Comparison of ENCODE assay signal across 23 cellular contexts in the genomic region with DNA sequence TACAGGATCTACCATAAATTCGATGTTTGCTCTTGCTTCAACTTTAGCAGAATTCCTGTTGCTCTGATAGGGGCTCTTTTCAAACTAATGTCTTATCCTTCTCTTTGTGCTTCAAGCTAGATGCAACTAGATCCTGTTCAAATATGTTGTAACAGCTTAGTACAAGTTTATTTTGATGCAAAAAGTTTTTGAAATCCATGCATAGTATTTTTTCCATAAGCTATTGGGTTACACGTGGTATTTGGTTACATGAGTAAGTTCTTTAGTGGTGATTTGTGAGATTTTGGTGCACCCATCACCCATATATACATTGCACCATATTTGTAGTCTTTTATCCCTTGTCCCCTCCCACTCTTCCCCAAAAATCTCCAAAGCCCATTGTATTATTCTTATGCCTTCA.
"Had no signal": no experiment of that assay in that cellular context is flagged by ENCODE, and none has a peak within 500 bp of the region (broad histone marks: within the 10 kb centered on the region; RNA-seq: fewer than 3 reads in every experiment).

No MANE protein-coding gene starts in this region.

- H3K27ac ChIP-seq: stomach, suprapubic skin, testis, thoracic aorta, thyroid gland, tibial artery, transverse colon, upper lobe of left lung, upper lobe of right lung, uterus, vagina had no signal

- H3K27me3 ChIP-seq: stomach, suprapubic skin, testis, thyroid gland, tibial artery, transverse colon, upper lobe of left lung, upper lobe of right lung, uterus, vagina had no signal

- H3K36me3 ChIP-seq: stomach, suprapubic skin, thoracic aorta, thyroid gland, tibial artery, transverse colon, upper lobe of left lung, upper lobe of right lung, uterus, vagina had no signal

- H3K9me3 ChIP-seq: stomach, suprapubic skin, testis, thoracic aorta, thyroid gland, tibial artery, transverse colon, upper lobe of left lung, upper lobe of right lung, uterus, vagina had no signal

- H3K4me1 ChIP-seq: stomach, suprapubic skin, testis, thyroid gland, tibial artery, transverse colon, upper lobe of left lung, upper lobe of right lung, uterus, vagina had no signal

- H3K4me3 ChIP-seq: stomach, suprapubic skin, testis, thoracic aorta, thyroid gland, tibial artery, transverse colon, upper lobe of left lung, upper lobe of right lung, uterus, vagina had no signal

- DNase-seq: stimulated activated CD4-positive, alpha-beta T cell treated with anti-CD3 and anti-CD28 coated beads, Interleukin-2, amount 100 ng/mL, for 48 hours; stimulated activated CD4-positive, alpha-beta T cell treated with anti-CD3 and anti-CD28 coated beads, Interleukin-4, amount 100 ng/mL, for 1 hour; stimulated activated CD4-positive, alpha-beta T cell treated with anti-CD3 and anti-CD28 coated beads, Interleukin-4, amount 100 ng/mL, for 24 hours; stimulated activated CD4-positive, alpha-beta T cell treated with anti-CD3 and anti-CD28 coated beads, Interleukin-4, amount 100 ng/mL, for 4 hours; stimulated activated CD8-positive, alpha-beta memory T cell treated with anti-CD3 and anti-CD28 coated beads, Interleukin-4, amount 100 ng/mL, for 48 hours; stimulated activated naive B cell treated with anti-CD40 and anti-IgM and Interleukin-4, amounts not matched to agents 10 μg/mL and 1 μg/mL and 100 μg/mL, for 72 hours; stimulated activated naive CD4-positive, alpha-beta T cell; stimulated activated naive CD4-positive, alpha-beta T cell treated with Interleukin-2 at 50 U/mL for 16 hours; stimulated activated naive CD8-positive, alpha-beta T cell treated with anti-CD3 and anti-CD28 coated beads, Interleukin-15, amount 100 ng/mL, for 72 hours; stimulated activated naive CD8-positive, alpha-beta T cell treated with anti-CD3 and anti-CD28 coated beads, Interleukin-15, Interleukin-2, amounts not matched to agents 100 U/mL and 50 U/mL, for 24 hours; stomach; substantia nigra; testis; thyroid gland; tibial artery; transverse colon; trophoblast cell; upper lobe of left lung; upper lobe of right lung; uterus had no signal
